Comparison of ENCODE assay signal across 12 cellular contexts in the genomic region with DNA sequence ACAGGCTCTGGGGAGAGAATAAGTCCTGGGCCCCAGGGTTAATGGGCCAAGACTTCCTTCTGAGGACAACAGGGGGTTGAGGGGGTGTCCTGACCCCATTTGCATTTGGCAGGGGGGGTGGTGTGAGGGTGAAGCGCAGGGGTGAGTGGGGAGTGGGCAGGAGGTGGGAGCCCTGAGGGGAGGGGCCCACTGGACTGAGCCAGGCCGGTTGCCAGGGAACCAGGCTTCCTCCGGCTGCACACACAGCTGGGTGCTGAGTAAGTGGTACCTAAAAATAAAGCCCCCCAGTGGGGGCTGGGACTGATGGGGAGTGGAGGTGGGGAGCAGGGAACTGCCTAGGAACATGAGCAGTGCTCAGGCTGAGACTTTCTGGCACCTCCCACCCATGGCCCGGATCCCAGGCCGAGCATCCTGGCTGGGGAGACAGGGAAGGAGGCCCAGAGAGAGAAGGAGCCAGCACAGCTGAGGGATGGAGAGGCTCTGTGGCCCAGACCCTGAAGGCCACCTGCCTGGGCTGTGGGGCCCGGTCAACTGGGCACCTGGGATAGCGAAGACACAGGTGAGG. TPM values are rescaled to one million over a fixed set of nuclear protein-coding genes. Genes with fewer than 3 reads are reported as not detected.
DNase-seq lines count a peak whose midpoint lies in the region; ATAC-seq and TF ChIP-seq lines count a peak whose summit lies in the region.
"Had no signal": no experiment of that assay in that cellular context is flagged by ENCODE, and none has a peak within 500 bp of the region (broad histone marks: within the 10 kb centered on the region; RNA-seq: fewer than 3 reads in every experiment).

No MANE protein-coding gene starts in this region.

- no peak for ATAC-seq in RWPE2 (ENCODE audit: low read depth)
- peak in 1 of 4 donors; percentile 22 for ATAC-seq in psoas muscle
- no peak for ATAC-seq in HG02763 (IDR thresholded peaks at IDR 0.05; ENCODE audit: unreplicated experiment)
- ATAC-seq: activated CD8-positive, alpha-beta T cell treated with anti-CD3 and anti-CD28 coated beads, Interleukin-2, amount 10 ng/mL, durations not matched to agents 7 days and 5 days; foreskin keratinocyte had no signal

- H3K4me3 ChIP-seq in RWPE2 (ENCODE audit: severe bottlenecking): no peak overlapping the region
- H3K4me3 ChIP-seq in psoas muscle: no peak overlapping the region
- no peak overlapping the region for H3K4me3 ChIP-seq in tibial nerve

- DNase-seq in DMS79 treated with DMSO at 0.1 percent for 48 hours (lab: John Stamatoyannopoulos, UW): peak; percentile 9
- DNase-seq in DMS79 (lab: John Stamatoyannopoulos, UW): no peak
- peak; percentile 57 for DNase-seq in RWPE2 (ENCODE audit: low spot score)
- DNase-seq in hippocampal formation (lab: John Stamatoyannopoulos, UW): peak; percentile 35 to 45
- DNase-seq in psoas muscle: peak; percentile 24 to 68
- no peak for DNase-seq in tibial nerve (ENCODE audit: low spot score in 2 of 2)
- no peak for DNase-seq in SIG-M5 (lab: John Stamatoyannopoulos, UW)
- DNase-seq: 8988T; activated CD8-positive, alpha-beta T cell treated with anti-CD3 and anti-CD28 coated beads, Interleukin-2, amount 10 ng/mL, durations not matched to agents 7 days and 5 days; CD4-positive, CD25-positive, alpha-beta regulatory T cell; foreskin keratinocyte had no signal

- no peaks in the 10 kb centered on the region for H3K4me1 ChIP-seq in RWPE2 (ENCODE audit: insufficient read depth, poor library complexity, severe bottlenecking)
- H3K4me1 ChIP-seq in psoas muscle: peaks cover 16% of the 10 kb centered on the region
- H3K4me1 ChIP-seq in tibial nerve: no peaks in the 10 kb centered on the region
- H3K4me1 ChIP-seq: foreskin keratinocyte had no signal

- 22 to 38% (median 33%) methylated on average over 7 of the region's 7 CpGs for WGBS in psoas muscle, 3 donors
- WGBS in tibial nerve, 2 donors: 48 to 50% methylated on average over 6 to 7 of the region's 7 CpGs

- no peak for TF ChIP-seq EP300 in tibial nerve (IDR thresholded peaks at IDR 0.05)

- TF ChIP-seq CTCF in RWPE2 (IDR thresholded peaks at IDR 0.05; ENCODE audit: poor library complexity, severe bottlenecking) (no peak), psoas muscle (IDR thresholded peaks at IDR 0.05) (no peak), tibial nerve (IDR thresholded peaks at IDR 0.05) (no peak)

- H3K9me3 ChIP-seq in RWPE2 (ENCODE audit: severe bottlenecking): no peaks in the 10 kb centered on the region
- H3K9me3 ChIP-seq in psoas muscle: no peaks in the 10 kb centered on the region
- no peaks in the 10 kb centered on the region for H3K9me3 ChIP-seq in tibial nerve

- H3K27me3 ChIP-seq in RWPE2 (ENCODE audit: insufficient read depth, poor library complexity, severe bottlenecking) (no peaks in the 10 kb centered on the region), psoas muscle (ENCODE audit: insufficient read depth in 3 of 3, low read length in 2 of 3) (no peaks in the 10 kb centered on the region), tibial nerve (no peaks in the 10 kb centered on the region)

- H3K36me3 ChIP-seq in RWPE2 (ENCODE audit: low read depth) (no peaks in the 10 kb centered on the region), psoas muscle (ENCODE audit: insufficient read depth in 1 of 2, low read depth in 1 of 2) (no peaks in the 10 kb centered on the region), tibial nerve (peaks cover 0 to 21% (median 0%) of the 10 kb centered on the region in 3 donors)

- H3K27ac ChIP-seq in RWPE2 (ENCODE audit: poor library complexity, severe bottlenecking) (no peak overlapping the region), psoas muscle (no peak overlapping the region), tibial nerve (no peak overlapping the region)
- H3K27ac ChIP-seq: foreskin keratinocyte had no signal

- intact Hi-C loops in psoas muscle (cut with DNase I): no loop called here

- no peak for TF ChIP-seq POLR2A in tibial nerve (IDR thresholded peaks at IDR 0.05)

RNA-seq across cellular contexts. Expression of a gene that starts 7.5 kb away (rescaled TPM):
- total RNA-seq in psoas muscle (100 to 1,000 TPM in 1 of 4 donors, 10 to 100 TPM in 1, 1 to 10 TPM in 2; 4.4 to 436 (median 33.8) TPM), tibial nerve (100 to 1,000 TPM; 166 to 250 (median 231) TPM)
- 100 to 1,000 TPM in 1 of 3 donors, 10 to 100 TPM in 2; 10.7 to 121 (median 26.5) TPM for polyA plus RNA-seq in psoas muscle

RNA-seq across cellular contexts. Expression of a gene that starts 26.8 kb away (rescaled TPM):
- 10 to 100 TPM; 12.4 to 29.6 (median 20.3) TPM for total RNA-seq in psoas muscle
- polyA plus RNA-seq in psoas muscle: 10 to 100 TPM; 16.6 to 19.0 (median 18.3) TPM
- total RNA-seq in tibial nerve: 10 to 100 TPM in 3 of 4 donors, 1 to 10 TPM in 1; 8.0 to 17.5 (median 13.6) TPM

Comparison
In these comparisons a context has a peak if more than half of its experiments do, and no peak if none do; other contexts are left out.
1. DNase-seq: peak in DMS79 treated with DMSO at 0.1 percent for 48 hours (single experiment), RWPE2 (single experiment), hippocampal formation (2 of 2) and psoas muscle (2 of 2); none in DMS79 (single experiment), tibial nerve (0 of 2) and SIG-M5 (single experiment).